Comparison of ENCODE assay signal across 24 cellular contexts in genomic region chr1:147581459-147581858, GRCh38. TPM values are rescaled to one million over a fixed set of nuclear protein-coding genes. Genes with fewer than 3 reads are reported as not detected.
DNase-seq lines count a peak whose midpoint lies in the region; ATAC-seq and TF ChIP-seq lines count a peak whose summit lies in the region.
"Had no signal": no experiment of that assay in that cellular context is flagged by ENCODE, and none has a peak within 500 bp of the region (broad histone marks: within the 10 kb centered on the region; RNA-seq: fewer than 3 reads in every experiment).

No MANE protein-coding gene starts in this region.

- H3K4me1 ChIP-seq in left ventricle myocardium inferior (peaks cover 45% of the 10 kb centered on the region), mesenchymal stem cell (ENCODE audit: control insufficient read depth, insufficient read depth, low read depth, low read length) (peaks cover 4% of the 10 kb centered on the region)
- H3K4me1 ChIP-seq: BE2C, SJSA1 had no signal

- H3K27me3 Mint-ChIP-seq in activated naive CD8-positive, alpha-beta T cell treated with anti-CD3 and anti-CD28 coated beads, Interleukin-2, amount 10 ng/mL, durations not matched to agents 7 days and 5 days: peaks cover 32% of the 10 kb centered on the region
- H3K27me3 Mint-ChIP-seq in progenitor cell of endocrine pancreas: no peaks in the 10 kb centered on the region

- H3K18ac ChIP-seq in mesenchymal stem cell (ENCODE audit: low read depth in 1 of 2, low read length in 2 of 2): no peak overlapping the region

- peak overlapping the region; percentile 21 for H3K9ac ChIP-seq in mesenchymal stem cell (ENCODE audit: low read length)

- H3K27me3 ChIP-seq in left ventricle myocardium inferior (ENCODE audit: low read depth) (no peaks in the 10 kb centered on the region), mesenchymal stem cell (ENCODE audit: control insufficient read depth in 1 of 2, insufficient read depth in 1 of 2, low read length in 2 of 2) (no peaks in the 10 kb centered on the region)
- H3K27me3 ChIP-seq: BE2C had no signal

- no peak overlapping the region for H4K91ac ChIP-seq in mesenchymal stem cell (ENCODE audit: low read length)

- no peak overlapping the region for H2BK120ac ChIP-seq in mesenchymal stem cell (ENCODE audit: low read depth, low read length)

- H3K4me2 ChIP-seq in mesenchymal stem cell (ENCODE audit: low read length, poor library complexity, severe bottlenecking): no peak overlapping the region

- H3K9me3 ChIP-seq in left ventricle myocardium inferior (replicated peaks) (no peaks in the 10 kb centered on the region), mesenchymal stem cell (ENCODE audit: control insufficient read depth, low read length) (no peaks in the 10 kb centered on the region)
- H3K9me3 ChIP-seq: BE2C had no signal

- H3K36me3 ChIP-seq in left ventricle myocardium inferior (no peaks in the 10 kb centered on the region), mesenchymal stem cell (ENCODE audit: control insufficient read depth in 1 of 2, insufficient read depth in 2 of 2, low read depth in 1 of 2, low read length in 2 of 2) (no peaks in the 10 kb centered on the region)
- H3K36me3 ChIP-seq: BE2C, SJSA1 had no signal

- H3K4ac ChIP-seq in mesenchymal stem cell (ENCODE audit: low read depth in 1 of 2, low read length in 2 of 2): no peak overlapping the region

- DNase-seq in Right ventricle myocardium superior: no peak
- DNase-seq in left ventricle myocardium inferior: no peak
- no peak for DNase-seq in activated naive CD8-positive, alpha-beta T cell treated with anti-CD3 and anti-CD28 coated beads, Interleukin-2, amount 10 ng/mL, durations not matched to agents 7 days and 5 days
- no peak for DNase-seq in mesenchymal stem cell
- DNase-seq in progenitor cell of endocrine pancreas (ENCODE audit: low spot score, unreplicated experiment): no peak
- DNase-seq in foreskin melanocyte: no peak
- DNase-seq in NCI-H748 treated with DMSO at 0.1 percent for 48 hours (lab: John Stamatoyannopoulos, UW): no peak
- DNase-seq: 8988T; ACHN; BE2C; Calu3; DMS79 treated with DMSO at 0.1 percent for 48 hours; MV-4-11; NCI-H1105 treated with DMSO at 0.1 percent for 48 hours; NCI-H146; NCI-H1930; NCI-H446; NCI-H524 treated with DMSO at 0.1 percent for 48 hours; NCI-H82; NK-92 treated with Interleukin-12 subunit alpha and Interleukin-12 subunit beta, amount 100 ng/mL, for 24 hours; PC-3 had no signal

- intact Hi-C loops in Right ventricle myocardium superior (cut with DNase I) (no loop called here), left ventricle myocardium inferior (cut with micrococcal nuclease) (no loop called here)

- no peak overlapping the region for H3K14ac ChIP-seq in mesenchymal stem cell (ENCODE audit: low read length in 2 of 2)

- peak; percentile 45 for ATAC-seq in Right ventricle myocardium superior (ENCODE audit: poor library complexity)
- ATAC-seq in activated naive CD8-positive, alpha-beta T cell treated with anti-CD3 and anti-CD28 coated beads, Interleukin-2, amount 10 ng/mL, durations not matched to agents 7 days and 5 days (ENCODE audit: low read depth): no peak
- no peak for ATAC-seq in GM18520 (IDR thresholded peaks at IDR 0.05; ENCODE audit: unreplicated experiment)
- ATAC-seq: HepG2, PC-3 had no signal

- no peak overlapping the region for H2AK5ac ChIP-seq in mesenchymal stem cell (ENCODE audit: low read length, severe bottlenecking)

- H3K36me3 Mint-ChIP-seq in activated naive CD8-positive, alpha-beta T cell treated with anti-CD3 and anti-CD28 coated beads, Interleukin-2, amount 10 ng/mL, durations not matched to agents 7 days and 5 days: peaks cover 6% of the 10 kb centered on the region
- H3K36me3 Mint-ChIP-seq in progenitor cell of endocrine pancreas (ENCODE audit: insufficient read depth): peaks cover 4% of the 10 kb centered on the region

- H2BK15ac ChIP-seq in mesenchymal stem cell (ENCODE audit: low read depth, poor library complexity, severe bottlenecking): no peak overlapping the region

- H3K27ac ChIP-seq in left ventricle myocardium inferior (replicated peaks): no peak overlapping the region
- H3K27ac ChIP-seq in mesenchymal stem cell (ENCODE audit: low read length, poor library complexity, severe bottlenecking): no peak overlapping the region
- H3K27ac ChIP-seq: SJSA1 had no signal

- H2BK12ac ChIP-seq in mesenchymal stem cell (ENCODE audit: low read length in 2 of 2): no peak overlapping the region

- POLR2A ChIA-PET in activated naive CD8-positive, alpha-beta T cell treated with anti-CD3 and anti-CD28 coated beads, Interleukin-2, amount 10 ng/mL, durations not matched to agents 7 days and 5 days (lab: Charles Lee): no interaction called here

- H2AFZ ChIP-seq in mesenchymal stem cell (ENCODE audit: low read depth, low read length): no peak overlapping the region

- no peak overlapping the region for H4K8ac ChIP-seq in mesenchymal stem cell (ENCODE audit: low read length)

- peaks cover 25% of the 10 kb centered on the region for H3K4me1 Mint-ChIP-seq in activated naive CD8-positive, alpha-beta T cell treated with anti-CD3 and anti-CD28 coated beads, Interleukin-2, amount 10 ng/mL, durations not matched to agents 7 days and 5 days
- peaks cover 32% of the 10 kb centered on the region for H3K4me1 Mint-ChIP-seq in progenitor cell of endocrine pancreas (ENCODE audit: low read depth)

- no peak overlapping the region for H3K23ac ChIP-seq in mesenchymal stem cell (ENCODE audit: low read length in 2 of 2)

- TF ChIP-seq CTCF in left ventricle myocardium inferior (IDR thresholded peaks at IDR 0.05; ENCODE audit: borderline replicate concordance): no peak
- TF ChIP-seq CTCF in progenitor cell of endocrine pancreas (IDR thresholded peaks at IDR 0.05; ENCODE audit: unreplicated experiment): no peak

- H3K4me3 ChIP-seq in left ventricle myocardium inferior: no peak overlapping the region
- H3K4me3 ChIP-seq in mesenchymal stem cell (ENCODE audit: insufficient read depth in 1 of 2, low read depth in 1 of 2, low read length in 2 of 2): no peak overlapping the region
- H3K4me3 ChIP-seq: SJSA1 had no signal

- 73% methylated on average over 5 of the region's 5 CpGs for WGBS in mesenchymal stem cell

- H2BK5ac ChIP-seq in mesenchymal stem cell (ENCODE audit: low read depth, low read length, poor library complexity, severe bottlenecking): no peak overlapping the region

- H3K79me1 ChIP-seq in mesenchymal stem cell (replicated peaks; ENCODE audit: low read length, poor library complexity, severe bottlenecking): peaks cover 19% of the 10 kb centered on the region

- H3K9me3 Mint-ChIP-seq in activated naive CD8-positive, alpha-beta T cell treated with anti-CD3 and anti-CD28 coated beads, Interleukin-2, amount 10 ng/mL, durations not matched to agents 7 days and 5 days: no peaks in the 10 kb centered on the region
- H3K9me3 Mint-ChIP-seq in progenitor cell of endocrine pancreas (ENCODE audit: low read depth): no peaks in the 10 kb centered on the region

- no peak overlapping the region for H3K27ac Mint-ChIP-seq in activated naive CD8-positive, alpha-beta T cell treated with anti-CD3 and anti-CD28 coated beads, Interleukin-2, amount 10 ng/mL, durations not matched to agents 7 days and 5 days
- H3K27ac Mint-ChIP-seq in progenitor cell of endocrine pancreas: peak overlapping the region; percentile 87

- peak overlapping the region; percentile 14 for H3K4me3 Mint-ChIP-seq in activated naive CD8-positive, alpha-beta T cell treated with anti-CD3 and anti-CD28 coated beads, Interleukin-2, amount 10 ng/mL, durations not matched to agents 7 days and 5 days
- no peak overlapping the region for H3K4me3 Mint-ChIP-seq in progenitor cell of endocrine pancreas (ENCODE audit: low read depth)

RNA-seq across cellular contexts. Expression of gene BCL9, which starts 40.2 kb away (rescaled TPM):
- total RNA-seq in Right ventricle myocardium superior (11.7 TPM), left ventricle myocardium inferior (12.0 TPM), progenitor cell of endocrine pancreas (84.8 and 86.7 TPM in 2 replicates)
- 10 to 100 TPM; 15.1 to 16.2 TPM for total RNA-seq in activated naive CD8-positive, alpha-beta T cell treated with anti-CD3 and anti-CD28 coated beads, Interleukin-2, amount 10 ng/mL, durations not matched to agents 7 days and 5 days
- polyA plus RNA-seq in mesenchymal stem cell (2013, experiment 1 of 2): 13.1 TPM
- 13.1 TPM for polyA plus RNA-seq in mesenchymal stem cell (2013, experiment 2 of 2)
